In genomic region chr19:47324502-47324901, GRCh38 we compare ENCODE assay signal across 1 cellular context.
TF ChIP-seq lines count a peak whose summit lies in the region.

No MANE protein-coding gene starts in this region.

TF ChIP-seq in K562, 482 proteins besides CTCF, POLR2A, EP300 and RAD21 (continued from another document and continues in another):
- TF ChIP-seq, protein P1, sequence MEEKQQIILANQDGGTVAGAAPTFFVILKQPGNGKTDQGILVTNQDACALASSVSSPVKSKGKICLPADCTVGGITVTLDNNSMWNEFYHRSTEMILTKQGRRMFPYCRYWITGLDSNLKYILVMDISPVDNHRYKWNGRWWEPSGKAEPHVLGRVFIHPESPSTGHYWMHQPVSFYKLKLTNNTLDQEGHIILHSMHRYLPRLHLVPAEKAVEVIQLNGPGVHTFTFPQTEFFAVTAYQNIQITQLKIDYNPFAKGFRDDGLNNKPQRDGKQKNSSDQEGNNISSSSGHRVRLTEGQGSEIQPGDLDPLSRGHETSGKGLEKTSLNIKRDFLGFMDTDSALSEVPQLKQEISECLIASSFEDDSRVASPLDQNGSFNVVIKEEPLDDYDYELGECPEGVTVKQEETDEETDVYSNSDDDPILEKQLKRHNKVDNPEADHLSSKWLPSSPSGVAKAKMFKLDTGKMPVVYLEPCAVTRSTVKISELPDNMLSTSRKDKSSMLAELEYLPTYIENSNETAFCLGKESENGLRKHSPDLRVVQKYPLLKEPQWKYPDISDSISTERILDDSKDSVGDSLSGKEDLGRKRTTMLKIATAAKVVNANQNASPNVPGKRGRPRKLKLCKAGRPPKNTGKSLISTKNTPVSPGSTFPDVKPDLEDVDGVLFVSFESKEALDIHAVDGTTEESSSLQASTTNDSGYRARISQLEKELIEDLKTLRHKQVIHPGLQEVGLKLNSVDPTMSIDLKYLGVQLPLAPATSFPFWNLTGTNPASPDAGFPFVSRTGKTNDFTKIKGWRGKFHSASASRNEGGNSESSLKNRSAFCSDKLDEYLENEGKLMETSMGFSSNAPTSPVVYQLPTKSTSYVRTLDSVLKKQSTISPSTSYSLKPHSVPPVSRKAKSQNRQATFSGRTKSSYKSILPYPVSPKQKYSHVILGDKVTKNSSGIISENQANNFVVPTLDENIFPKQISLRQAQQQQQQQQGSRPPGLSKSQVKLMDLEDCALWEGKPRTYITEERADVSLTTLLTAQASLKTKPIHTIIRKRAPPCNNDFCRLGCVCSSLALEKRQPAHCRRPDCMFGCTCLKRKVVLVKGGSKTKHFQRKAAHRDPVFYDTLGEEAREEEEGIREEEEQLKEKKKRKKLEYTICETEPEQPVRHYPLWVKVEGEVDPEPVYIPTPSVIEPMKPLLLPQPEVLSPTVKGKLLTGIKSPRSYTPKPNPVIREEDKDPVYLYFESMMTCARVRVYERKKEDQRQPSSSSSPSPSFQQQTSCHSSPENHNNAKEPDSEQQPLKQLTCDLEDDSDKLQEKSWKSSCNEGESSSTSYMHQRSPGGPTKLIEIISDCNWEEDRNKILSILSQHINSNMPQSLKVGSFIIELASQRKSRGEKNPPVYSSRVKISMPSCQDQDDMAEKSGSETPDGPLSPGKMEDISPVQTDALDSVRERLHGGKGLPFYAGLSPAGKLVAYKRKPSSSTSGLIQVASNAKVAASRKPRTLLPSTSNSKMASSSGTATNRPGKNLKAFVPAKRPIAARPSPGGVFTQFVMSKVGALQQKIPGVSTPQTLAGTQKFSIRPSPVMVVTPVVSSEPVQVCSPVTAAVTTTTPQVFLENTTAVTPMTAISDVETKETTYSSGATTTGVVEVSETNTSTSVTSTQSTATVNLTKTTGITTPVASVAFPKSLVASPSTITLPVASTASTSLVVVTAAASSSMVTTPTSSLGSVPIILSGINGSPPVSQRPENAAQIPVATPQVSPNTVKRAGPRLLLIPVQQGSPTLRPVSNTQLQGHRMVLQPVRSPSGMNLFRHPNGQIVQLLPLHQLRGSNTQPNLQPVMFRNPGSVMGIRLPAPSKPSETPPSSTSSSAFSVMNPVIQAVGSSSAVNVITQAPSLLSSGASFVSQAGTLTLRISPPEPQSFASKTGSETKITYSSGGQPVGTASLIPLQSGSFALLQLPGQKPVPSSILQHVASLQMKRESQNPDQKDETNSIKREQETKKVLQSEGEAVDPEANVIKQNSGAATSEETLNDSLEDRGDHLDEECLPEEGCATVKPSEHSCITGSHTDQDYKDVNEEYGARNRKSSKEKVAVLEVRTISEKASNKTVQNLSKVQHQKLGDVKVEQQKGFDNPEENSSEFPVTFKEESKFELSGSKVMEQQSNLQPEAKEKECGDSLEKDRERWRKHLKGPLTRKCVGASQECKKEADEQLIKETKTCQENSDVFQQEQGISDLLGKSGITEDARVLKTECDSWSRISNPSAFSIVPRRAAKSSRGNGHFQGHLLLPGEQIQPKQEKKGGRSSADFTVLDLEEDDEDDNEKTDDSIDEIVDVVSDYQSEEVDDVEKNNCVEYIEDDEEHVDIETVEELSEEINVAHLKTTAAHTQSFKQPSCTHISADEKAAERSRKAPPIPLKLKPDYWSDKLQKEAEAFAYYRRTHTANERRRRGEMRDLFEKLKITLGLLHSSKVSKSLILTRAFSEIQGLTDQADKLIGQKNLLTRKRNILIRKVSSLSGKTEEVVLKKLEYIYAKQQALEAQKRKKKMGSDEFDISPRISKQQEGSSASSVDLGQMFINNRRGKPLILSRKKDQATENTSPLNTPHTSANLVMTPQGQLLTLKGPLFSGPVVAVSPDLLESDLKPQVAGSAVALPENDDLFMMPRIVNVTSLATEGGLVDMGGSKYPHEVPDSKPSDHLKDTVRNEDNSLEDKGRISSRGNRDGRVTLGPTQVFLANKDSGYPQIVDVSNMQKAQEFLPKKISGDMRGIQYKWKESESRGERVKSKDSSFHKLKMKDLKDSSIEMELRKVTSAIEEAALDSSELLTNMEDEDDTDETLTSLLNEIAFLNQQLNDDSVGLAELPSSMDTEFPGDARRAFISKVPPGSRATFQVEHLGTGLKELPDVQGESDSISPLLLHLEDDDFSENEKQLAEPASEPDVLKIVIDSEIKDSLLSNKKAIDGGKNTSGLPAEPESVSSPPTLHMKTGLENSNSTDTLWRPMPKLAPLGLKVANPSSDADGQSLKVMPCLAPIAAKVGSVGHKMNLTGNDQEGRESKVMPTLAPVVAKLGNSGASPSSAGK (IDR thresholded peaks at IDR 0.05) = peak; percentile 77
- TF ChIP-seq ARNT (IDR thresholded peaks at IDR 0.05) (no peak), CBFA2T2 (conservative IDR thresholded peaks at IDR 0.05) (peak; percentile 19; the same call in 1 of the 2 replicates), JUND (IDR thresholded peaks at IDR 0.05; ENCODE audit: borderline replicate concordance, low read depth, low read length) (no peak), JUND (tag; IDR thresholded peaks at IDR 0.05; ENCODE audit: borderline replicate concordance, low read depth, low read length) (peak; percentile 32; the same call in 1 of the 3 replicates), RBM25 (IDR thresholded peaks at IDR 0.05; ENCODE audit: low read depth, low read length, severe bottlenecking) (no peak), ETS2 (tag; IDR thresholded peaks at IDR 0.05; ENCODE audit: borderline replicate concordance, poor library complexity, severe bottlenecking) (no peak), L3MBTL2 (IDR thresholded peaks at IDR 0.05) (peak; percentile 94), USF1 (CRISPR knock-in tag; IDR thresholded peaks at IDR 0.05) (peak; percentile 87), ZNF174 (CRISPR knock-in tag; IDR thresholded peaks at IDR 0.05) (no peak), MLLT1 (IDR thresholded peaks at IDR 0.05) (no peak), ATF4 (CRISPR knock-in tag; IDR thresholded peaks at IDR 0.05) (no peak), TFE3 (CRISPR knock-in tag; IDR thresholded peaks at IDR 0.05) (peak; percentile 65), SPI1 (IDR thresholded peaks at IDR 0.05; ENCODE audit: borderline replicate concordance, low read depth, low read length) (peak; percentile 87; the same call in 1 of the 2 replicates), SIRT6 (IDR thresholded peaks at IDR 0.05; ENCODE audit: low read depth, low read length) (no peak), MAFK (IDR thresholded peaks at IDR 0.05; ENCODE audit: low read length) (peak; percentile 24; the same call in 1 of the 2 replicates), C11orf30 (IDR thresholded peaks at IDR 0.05; ENCODE audit: low read depth) (peak; percentile 59; the same call in 1 of the 2 replicates), ESRRA (IDR thresholded peaks at IDR 0.05; ENCODE audit: borderline replicate concordance, low read depth) (no peak)
- TF ChIP-seq, protein P2, sequence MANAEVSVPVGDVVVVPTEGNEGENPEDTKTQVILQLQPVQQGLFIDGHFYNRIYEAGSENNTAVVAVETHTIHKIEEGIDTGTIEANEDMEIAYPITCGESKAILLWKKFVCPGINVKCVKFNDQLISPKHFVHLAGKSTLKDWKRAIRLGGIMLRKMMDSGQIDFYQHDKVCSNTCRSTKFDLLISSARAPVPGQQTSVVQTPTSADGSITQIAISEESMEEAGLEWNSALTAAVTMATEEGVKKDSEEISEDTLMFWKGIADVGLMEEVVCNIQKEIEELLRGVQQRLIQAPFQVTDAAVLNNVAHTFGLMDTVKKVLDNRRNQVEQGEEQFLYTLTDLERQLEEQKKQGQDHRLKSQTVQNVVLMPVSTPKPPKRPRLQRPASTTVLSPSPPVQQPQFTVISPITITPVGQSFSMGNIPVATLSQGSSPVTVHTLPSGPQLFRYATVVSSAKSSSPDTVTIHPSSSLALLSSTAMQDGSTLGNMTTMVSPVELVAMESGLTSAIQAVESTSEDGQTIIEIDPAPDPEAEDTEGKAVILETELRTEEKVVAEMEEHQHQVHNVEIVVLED (CRISPR knock-in tag; IDR thresholded peaks at IDR 0.05) = no peak
- TF ChIP-seq, protein P3, sequence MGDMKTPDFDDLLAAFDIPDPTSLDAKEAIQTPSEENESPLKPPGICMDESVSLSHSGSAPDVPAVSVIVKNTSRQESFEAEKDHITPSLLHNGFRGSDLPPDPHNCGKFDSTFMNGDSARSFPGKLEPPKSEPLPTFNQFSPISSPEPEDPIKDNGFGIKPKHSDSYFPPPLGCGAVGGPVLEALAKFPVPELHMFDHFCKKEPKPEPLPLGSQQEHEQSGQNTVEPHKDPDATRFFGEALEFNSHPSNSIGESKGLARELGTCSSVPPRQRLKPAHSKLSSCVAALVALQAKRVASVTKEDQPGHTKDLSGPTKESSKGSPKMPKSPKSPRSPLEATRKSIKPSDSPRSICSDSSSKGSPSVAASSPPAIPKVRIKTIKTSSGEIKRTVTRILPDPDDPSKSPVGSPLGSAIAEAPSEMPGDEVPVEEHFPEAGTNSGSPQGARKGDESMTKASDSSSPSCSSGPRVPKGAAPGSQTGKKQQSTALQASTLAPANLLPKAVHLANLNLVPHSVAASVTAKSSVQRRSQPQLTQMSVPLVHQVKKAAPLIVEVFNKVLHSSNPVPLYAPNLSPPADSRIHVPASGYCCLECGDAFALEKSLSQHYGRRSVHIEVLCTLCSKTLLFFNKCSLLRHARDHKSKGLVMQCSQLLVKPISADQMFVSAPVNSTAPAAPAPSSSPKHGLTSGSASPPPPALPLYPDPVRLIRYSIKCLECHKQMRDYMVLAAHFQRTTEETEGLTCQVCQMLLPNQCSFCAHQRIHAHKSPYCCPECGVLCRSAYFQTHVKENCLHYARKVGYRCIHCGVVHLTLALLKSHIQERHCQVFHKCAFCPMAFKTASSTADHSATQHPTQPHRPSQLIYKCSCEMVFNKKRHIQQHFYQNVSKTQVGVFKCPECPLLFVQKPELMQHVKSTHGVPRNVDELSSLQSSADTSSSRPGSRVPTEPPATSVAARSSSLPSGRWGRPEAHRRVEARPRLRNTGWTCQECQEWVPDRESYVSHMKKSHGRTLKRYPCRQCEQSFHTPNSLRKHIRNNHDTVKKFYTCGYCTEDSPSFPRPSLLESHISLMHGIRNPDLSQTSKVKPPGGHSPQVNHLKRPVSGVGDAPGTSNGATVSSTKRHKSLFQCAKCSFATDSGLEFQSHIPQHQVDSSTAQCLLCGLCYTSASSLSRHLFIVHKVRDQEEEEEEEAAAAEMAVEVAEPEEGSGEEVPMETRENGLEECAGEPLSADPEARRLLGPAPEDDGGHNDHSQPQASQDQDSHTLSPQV (IDR thresholded peaks at IDR 0.05) = no peak; the same call in 1 of the 2 replicates
- TF ChIP-seq, protein P4, sequence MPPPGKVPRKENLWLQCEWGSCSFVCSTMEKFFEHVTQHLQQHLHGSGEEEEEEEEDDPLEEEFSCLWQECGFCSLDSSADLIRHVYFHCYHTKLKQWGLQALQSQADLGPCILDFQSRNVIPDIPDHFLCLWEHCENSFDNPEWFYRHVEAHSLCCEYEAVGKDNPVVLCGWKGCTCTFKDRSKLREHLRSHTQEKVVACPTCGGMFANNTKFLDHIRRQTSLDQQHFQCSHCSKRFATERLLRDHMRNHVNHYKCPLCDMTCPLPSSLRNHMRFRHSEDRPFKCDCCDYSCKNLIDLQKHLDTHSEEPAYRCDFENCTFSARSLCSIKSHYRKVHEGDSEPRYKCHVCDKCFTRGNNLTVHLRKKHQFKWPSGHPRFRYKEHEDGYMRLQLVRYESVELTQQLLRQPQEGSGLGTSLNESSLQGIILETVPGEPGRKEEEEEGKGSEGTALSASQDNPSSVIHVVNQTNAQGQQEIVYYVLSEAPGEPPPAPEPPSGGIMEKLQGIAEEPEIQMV (tag; conservative IDR thresholded peaks at IDR 0.05; ENCODE audit: low read depth) = no peak
- TF ChIP-seq, protein P5, sequence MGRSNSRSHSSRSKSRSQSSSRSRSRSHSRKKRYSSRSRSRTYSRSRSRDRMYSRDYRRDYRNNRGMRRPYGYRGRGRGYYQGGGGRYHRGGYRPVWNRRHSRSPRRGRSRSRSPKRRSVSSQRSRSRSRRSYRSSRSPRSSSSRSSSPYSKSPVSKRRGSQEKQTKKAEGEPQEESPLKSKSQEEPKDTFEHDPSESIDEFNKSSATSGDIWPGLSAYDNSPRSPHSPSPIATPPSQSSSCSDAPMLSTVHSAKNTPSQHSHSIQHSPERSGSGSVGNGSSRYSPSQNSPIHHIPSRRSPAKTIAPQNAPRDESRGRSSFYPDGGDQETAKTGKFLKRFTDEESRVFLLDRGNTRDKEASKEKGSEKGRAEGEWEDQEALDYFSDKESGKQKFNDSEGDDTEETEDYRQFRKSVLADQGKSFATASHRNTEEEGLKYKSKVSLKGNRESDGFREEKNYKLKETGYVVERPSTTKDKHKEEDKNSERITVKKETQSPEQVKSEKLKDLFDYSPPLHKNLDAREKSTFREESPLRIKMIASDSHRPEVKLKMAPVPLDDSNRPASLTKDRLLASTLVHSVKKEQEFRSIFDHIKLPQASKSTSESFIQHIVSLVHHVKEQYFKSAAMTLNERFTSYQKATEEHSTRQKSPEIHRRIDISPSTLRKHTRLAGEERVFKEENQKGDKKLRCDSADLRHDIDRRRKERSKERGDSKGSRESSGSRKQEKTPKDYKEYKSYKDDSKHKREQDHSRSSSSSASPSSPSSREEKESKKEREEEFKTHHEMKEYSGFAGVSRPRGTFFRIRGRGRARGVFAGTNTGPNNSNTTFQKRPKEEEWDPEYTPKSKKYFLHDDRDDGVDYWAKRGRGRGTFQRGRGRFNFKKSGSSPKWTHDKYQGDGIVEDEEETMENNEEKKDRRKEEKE (IDR thresholded peaks at IDR 0.05; ENCODE audit: borderline replicate concordance in 1 of 2, control insufficient read depth in 1 of 2, low read depth in 2 of 2, low read length in 1 of 2) = no peak
